Comparison of ENCODE assay signal across 9 cellular contexts in genomic region chr4:113564493-113564892, GRCh38.
DNase-seq lines count a peak whose midpoint lies in the region; ATAC-seq and TF ChIP-seq lines count a peak whose summit lies in the region.
"Had no signal": no experiment of that assay in that cellular context is flagged by ENCODE, and none has a peak within 500 bp of the region (broad histone marks: within the 10 kb centered on the region; RNA-seq: fewer than 3 reads in every experiment).

No MANE protein-coding gene starts in this region.

- H3K4me1 ChIP-seq in Peyer's patch: peaks cover 0 to 18% (median 0%) of the 10 kb centered on the region in 4 donors

- 0 out of 2 replicates have a peak overlapping the region, but pooled peaks have one; percentile 24 for H3K9ac ChIP-seq in SU-DHL-6 (ENCODE audit: low read length)

- H3K4me2 ChIP-seq in SU-DHL-6 (ENCODE audit: low read depth, low read length, poor library complexity, severe bottlenecking): peak overlapping the region; percentile 67

- peak; percentile 25 for DNase-seq in GM06990 (ENCODE audit: extremely low read depth, insufficient read length)
- DNase-seq in NCI-H748 treated with DMSO at 0.1 percent for 48 hours (lab: John Stamatoyannopoulos, UW): no peak
- no peak for DNase-seq in hippocampal formation (lab: John Stamatoyannopoulos, UW)
- no peak for DNase-seq in activated CD4-positive, CD25-positive, alpha-beta regulatory T cell (lab: John Stamatoyannopoulos, UW)
- no peak for DNase-seq in Peyer's patch
- DNase-seq: NCI-H774 had no signal

- H3K9me3 ChIP-seq in SU-DHL-6 (ENCODE audit: insufficient read depth, low read length) (no peaks in the 10 kb centered on the region), Peyer's patch (no peaks in the 10 kb centered on the region)

- H3K27me3 ChIP-seq in GM06990 (replicated peaks; ENCODE audit: control insufficient read depth, insufficient read depth, low read length) (no peaks in the 10 kb centered on the region), SU-DHL-6 (ENCODE audit: low read length) (no peaks in the 10 kb centered on the region), Peyer's patch (no peaks in the 10 kb centered on the region)

- TF ChIP-seq POLR2A in Peyer's patch (IDR thresholded peaks at IDR 0.05): no peak

- H3F3A ChIP-seq in SU-DHL-6 (ENCODE audit: insufficient read depth): peaks cover 8% of the 10 kb centered on the region; the same call in 1 of the 2 replicates

- no peaks in the 10 kb centered on the region for H4K20me1 ChIP-seq in SU-DHL-6 (ENCODE audit: low read depth, low read length)

- ATAC-seq in GM21360 (IDR thresholded peaks at IDR 0.05; ENCODE audit: unreplicated experiment) (peak; percentile 24), HG03095 (IDR thresholded peaks at IDR 0.05; ENCODE audit: unreplicated experiment) (peak; percentile 25)

- TF ChIP-seq CTCF in GM06990 (IDR thresholded peaks at IDR 0.05; ENCODE audit: insufficient read depth, low read length, poor library complexity, severe bottlenecking): no peak
- no peak for TF ChIP-seq CTCF in SU-DHL-6 (IDR thresholded peaks at IDR 0.05; ENCODE audit: insufficient read depth, low read length, poor library complexity, severe bottlenecking)
- no peak for TF ChIP-seq CTCF in Peyer's patch (IDR thresholded peaks at IDR 0.05)

- no peaks in the 10 kb centered on the region for H3K79me2 ChIP-seq in SU-DHL-6 (ENCODE audit: insufficient read depth, low read length)

- H3K27ac ChIP-seq in SU-DHL-6 (ENCODE audit: low read depth, low read length): peak overlapping the region; percentile 85
- H3K27ac ChIP-seq in Peyer's patch: peak overlapping the region in 1 of 4 donors; percentile 35

- no peaks in the 10 kb centered on the region for H3K9me2 ChIP-seq in SU-DHL-6 (replicated peaks; ENCODE audit: insufficient read depth, low read length)

- H3K4me3 ChIP-seq in GM06990 (replicated peaks; ENCODE audit: low read depth, low read length) (no peak overlapping the region), SU-DHL-6 (ENCODE audit: insufficient read depth, low read length, poor library complexity, severe bottlenecking) (no peak overlapping the region), Peyer's patch (no peak overlapping the region)

- H3K36me3 ChIP-seq in GM06990 (ENCODE audit: control insufficient read depth, insufficient read depth, low read length): no peaks in the 10 kb centered on the region
- no peaks in the 10 kb centered on the region for H3K36me3 ChIP-seq in SU-DHL-6 (ENCODE audit: low read length)
- no peaks in the 10 kb centered on the region for H3K36me3 ChIP-seq in Peyer's patch

- H2AFZ ChIP-seq in SU-DHL-6 (ENCODE audit: low read depth, low read length, severe bottlenecking): no peak overlapping the region
